Comparison of ENCODE assay signal across 1 cellular context in genomic region chr11:13042873-13043338, GRCh38.
A peak's percentile ranks its signal among the peaks of the same experiment; 100 is the strongest.
TF ChIP-seq lines count a peak whose summit lies in the region.

No MANE protein-coding gene starts in this region.

TF ChIP-seq in HepG2, 621 proteins besides CTCF, POLR2A, EP300 and RAD21 (continued from another document and continues in another):
- TF ChIP-seq FOXP4 (CRISPR knock-in tag; IDR thresholded peaks at IDR 0.05) (no peak), ZNF33A (CRISPR knock-in tag; IDR thresholded peaks at IDR 0.05; ENCODE audit: borderline replicate concordance) (no peak), ZMAT3 (CRISPR knock-in tag; conservative IDR thresholded peaks at IDR 0.05) (no peak), ZNF552 (CRISPR knock-in tag; IDR thresholded peaks at IDR 0.05; ENCODE audit: borderline replicate concordance) (no peak), ZBTB25 (CRISPR knock-in tag; IDR thresholded peaks at IDR 0.05) (no peak), FOXA1 (IDR thresholded peaks at IDR 0.05) (no peak), FOXA1 (CRISPR knock-in tag; IDR thresholded peaks at IDR 0.05) (peak; percentile 64), ZSCAN22 (CRISPR knock-in tag; IDR thresholded peaks at IDR 0.05) (no peak), CEBPG (CRISPR knock-in tag; IDR thresholded peaks at IDR 0.05) (0 out of 2 replicates have a peak, but pooled peaks have one; percentile 25), HIC2 (CRISPR knock-in tag; IDR thresholded peaks at IDR 0.05; ENCODE audit: low read depth) (no peak), ZNF253 (CRISPR knock-in tag; IDR thresholded peaks at IDR 0.05; ENCODE audit: borderline replicate concordance) (no peak), ZIK1 (CRISPR knock-in tag; IDR thresholded peaks at IDR 0.05; ENCODE audit: borderline replicate concordance, low read depth) (no peak), SOX6 (IDR thresholded peaks at IDR 0.05) (no peak), SOX6 (CRISPR knock-in tag; IDR thresholded peaks at IDR 0.05) (peak; percentile 74), TIGD3 (CRISPR knock-in tag; IDR thresholded peaks at IDR 0.05; ENCODE audit: borderline replicate concordance) (no peak), RFXAP (CRISPR knock-in tag; IDR thresholded peaks at IDR 0.05; ENCODE audit: borderline replicate concordance) (no peak), HNRNPH1 (optimal IDR thresholded peaks at IDR 0.05; ENCODE audit: low read depth, low read length) (no peak), RFX3 (CRISPR knock-in tag; IDR thresholded peaks at IDR 0.05) (no peak), DRAP1 (CRISPR knock-in tag; IDR thresholded peaks at IDR 0.05) (no peak), TCF7 (IDR thresholded peaks at IDR 0.05; ENCODE audit: low read depth) (peak; percentile 54; the same call in 1 of the 2 replicates), FUBP1 (CRISPR knock-in tag; IDR thresholded peaks at IDR 0.05; ENCODE audit: borderline replicate concordance) (no peak), ZBTB40 (IDR thresholded peaks at IDR 0.05) (no peak), ZBTB40 (CRISPR knock-in tag; IDR thresholded peaks at IDR 0.05) (no peak), THRA (CRISPR knock-in tag; IDR thresholded peaks at IDR 0.05; ENCODE audit: borderline replicate concordance) (no peak), ZNF644 (CRISPR knock-in tag; IDR thresholded peaks at IDR 0.05; ENCODE audit: low read depth) (0 out of 2 replicates have a peak, but pooled peaks have one; percentile 8), CC2D1A (CRISPR knock-in tag; IDR thresholded peaks at IDR 0.05) (no peak), CEBPZ (IDR thresholded peaks at IDR 0.05; ENCODE audit: low read length) (no peak), ZNF841 (CRISPR knock-in tag; IDR thresholded peaks at IDR 0.05; ENCODE audit: borderline replicate concordance) (no peak), CREB3 (CRISPR knock-in tag; IDR thresholded peaks at IDR 0.05) (no peak), GATAD1 (CRISPR knock-in tag; IDR thresholded peaks at IDR 0.05) (no peak), MAFK (conservative IDR thresholded peaks at IDR 0.05 in 1 of 2, IDR thresholded peaks at IDR 0.05 in 1 of 2; ENCODE audit: low read length in 2 of 2) (no peak), ZNF598 (CRISPR knock-in tag; IDR thresholded peaks at IDR 0.05; ENCODE audit: borderline replicate concordance) (no peak), CBX5 (CRISPR knock-in tag; IDR thresholded peaks at IDR 0.05; ENCODE audit: borderline replicate concordance) (no peak), SYNCRIP (IDR thresholded peaks at IDR 0.05; ENCODE audit: insufficient read depth, low read depth, low read length) (no peak)
